1 cellular context compared by ENCODE assay signal in genomic region chr7:159032310-159032709, GRCh38.
TF ChIP-seq lines count a peak whose summit lies in the region.

No MANE protein-coding gene starts in this region.

TF ChIP-seq in WTC11, 78 proteins besides CTCF, POLR2A, EP300 and RAD21 (continued from another document):
- TF ChIP-seq HMGXB4 (CRISPR knock-in tag; IDR thresholded peaks at IDR 0.05) (no peak), ZNF416 (CRISPR knock-in tag; IDR thresholded peaks at IDR 0.05) (no peak), CREB1 (CRISPR knock-in tag; IDR thresholded peaks at IDR 0.05) (no peak), MAX (CRISPR knock-in tag; IDR thresholded peaks at IDR 0.05) (no peak), ZMAT4 (CRISPR knock-in tag; IDR thresholded peaks at IDR 0.05) (no peak), JUN (CRISPR knock-in tag; IDR thresholded peaks at IDR 0.05) (no peak), ZNF396 (CRISPR knock-in tag; IDR thresholded peaks at IDR 0.05; ENCODE audit: borderline replicate concordance) (no peak), KAT7 (CRISPR knock-in tag; IDR thresholded peaks at IDR 0.05; ENCODE audit: borderline replicate concordance) (no peak)
TF ChIP-seq in WTC11: peak in this region for 0.
